ENCODE assay signal across 24 cellular contexts in genomic region chr9:129206921-129207320, GRCh38. TPM values are rescaled to one million over a fixed set of nuclear protein-coding genes. Genes with fewer than 3 reads are reported as not detected.
DNase-seq lines count a peak whose midpoint lies in the region; ATAC-seq and TF ChIP-seq lines count a peak whose summit lies in the region.
"Had no signal": no experiment of that assay in that cellular context is flagged by ENCODE, and none has a peak within 500 bp of the region (broad histone marks: within the 10 kb centered on the region; RNA-seq: fewer than 3 reads in every experiment).

No MANE protein-coding gene starts in this region.

- no peaks in the 10 kb centered on the region for H3K36me3 ChIP-seq in psoas muscle (ENCODE audit: insufficient read depth in 1 of 2, low read depth in 1 of 2)
- H3K36me3 ChIP-seq: BE2C, left lung, SJSA1, upper lobe of right lung had no signal

- no peaks in the 10 kb centered on the region for H3K4me1 ChIP-seq in psoas muscle
- H3K4me1 ChIP-seq: BE2C, upper lobe of right lung had no signal

- TF ChIP-seq CTCF in psoas muscle (IDR thresholded peaks at IDR 0.05), result no peak

- peaks cover 2% of the 10 kb centered on the region for H3K36me3 Mint-ChIP-seq in activated naive CD8-positive, alpha-beta T cell
- no peaks in the 10 kb centered on the region for H3K36me3 Mint-ChIP-seq in activated naive CD8-positive, alpha-beta T cell treated with anti-CD3 and anti-CD28 coated beads, Interleukin-2, amount 50 U/mL, for 24 hours (ENCODE audit: low read depth)
- H3K36me3 Mint-ChIP-seq in T-cell, result no peaks in the 10 kb centered on the region
- H3K36me3 Mint-ChIP-seq in effector memory CD8-positive, alpha-beta T cell (ENCODE audit: insufficient read depth), result peaks cover 11% of the 10 kb centered on the region

- no peak overlapping the region for H3K27ac ChIP-seq in psoas muscle
- H3K27ac ChIP-seq: dorsolateral prefrontal cortex, KMS-11, left lung, SJSA1, skin epidermis, upper lobe of right lung had no signal

- intact Hi-C loops in psoas muscle (cut with DNase I), result no loop called here

- H3K4me1 Mint-ChIP-seq in activated naive CD8-positive, alpha-beta T cell (ENCODE audit: low read depth), result peaks cover 37% of the 10 kb centered on the region
- peaks cover 39% of the 10 kb centered on the region for H3K4me1 Mint-ChIP-seq in activated naive CD8-positive, alpha-beta T cell treated with anti-CD3 and anti-CD28 coated beads, Interleukin-2, amount 50 U/mL, for 24 hours
- H3K4me1 Mint-ChIP-seq in T-cell, result peaks cover 23 to 36% (median 35%) of the 10 kb centered on the region in 3 donors
- peaks cover 17% of the 10 kb centered on the region in 2 donors for H3K4me1 Mint-ChIP-seq in effector memory CD8-positive, alpha-beta T cell (ENCODE audit: low read depth in 2 of 2)
- H3K4me1 Mint-ChIP-seq in stimulated activated naive CD8-positive, alpha-beta T cell treated with anti-CD3 and anti-CD28 coated beads, Interleukin-15, amount 100 ng/mL, for 72 hours, result peaks cover 56% of the 10 kb centered on the region

- ATAC-seq in activated naive CD8-positive, alpha-beta T cell treated with anti-CD3 and anti-CD28 coated beads, Interleukin-2, amount 50 U/mL, for 24 hours, result no peak
- ATAC-seq in T-cell (replicated peaks in 1 of 4), result peak in 3 of 4 experiments; percentile 48 to 62 (median 49)
- ATAC-seq in effector memory CD8-positive, alpha-beta T cell (replicated peaks), result peak; percentile 45
- no peak for ATAC-seq in stimulated activated naive CD8-positive, alpha-beta T cell treated with anti-CD3 and anti-CD28 coated beads, Interleukin-15, amount 100 ng/mL, for 72 hours
- ATAC-seq in psoas muscle, result no peak
- ATAC-seq: activated CD4-positive, CD25-positive, alpha-beta regulatory T cell treated with anti-CD3 and anti-CD28 coated beads, Interleukin-2, amount 50 U/mL, for 24 hours; left lung; upper lobe of right lung had no signal

- 70 to 89% (median 73%) methylated on average over 7 of the region's 7 CpGs for WGBS in psoas muscle, 3 donors

- no peak for DNase-seq in activated naive CD8-positive, alpha-beta T cell treated with anti-CD3 and anti-CD28 coated beads, Interleukin-2, amount 50 U/mL, for 24 hours
- DNase-seq in T-cell (peak in 20 of 34 experiments; percentile 7 to 43 (median 18)), NCI-H128 (lab: John Stamatoyannopoulos, UW; ENCODE audit: unreplicated experiment) (no peak), NCI-H2171 (lab: John Stamatoyannopoulos, UW) (no peak), psoas muscle (no peak)
- DNase-seq in effector memory CD8-positive, alpha-beta T cell, result no peak
- DNase-seq in stimulated activated naive CD8-positive, alpha-beta T cell treated with anti-CD3 and anti-CD28 coated beads, Interleukin-15, amount 100 ng/mL, for 72 hours, result no peak
- DNase-seq: ACHN, BE2C, Calu3, DND-41, dorsolateral prefrontal cortex, hypothalamus, left lung, NCI-H1436 treated with DMSO at 0.1 percent for 48 hours, NCI-H446, retina, RPMI8226, upper lobe of right lung had no signal

- POLR2A ChIA-PET in T-cell (lab: Charles Lee), result interaction anchor here in 1 of 2 donors (0.6 kb wide), 1 partner anchor 15 kb away, joined by 3 read pairs; no protein-coding TSS in a partner anchor

- CTCF ChIA-PET in T-cell (lab: Charles Lee), result no interaction called here

- H3K27me3 Mint-ChIP-seq in activated naive CD8-positive, alpha-beta T cell, result no peaks in the 10 kb centered on the region
- H3K27me3 Mint-ChIP-seq in activated naive CD8-positive, alpha-beta T cell treated with anti-CD3 and anti-CD28 coated beads, Interleukin-2, amount 50 U/mL, for 24 hours, result no peaks in the 10 kb centered on the region
- no peaks in the 10 kb centered on the region for H3K27me3 Mint-ChIP-seq in T-cell
- H3K27me3 Mint-ChIP-seq in effector memory CD8-positive, alpha-beta T cell, result no peaks in the 10 kb centered on the region
- H3K27me3 Mint-ChIP-seq in stimulated activated naive CD8-positive, alpha-beta T cell treated with anti-CD3 and anti-CD28 coated beads, Interleukin-15, amount 100 ng/mL, for 72 hours, result no peaks in the 10 kb centered on the region

- peak overlapping the region; percentile 69 for H3K4me3 Mint-ChIP-seq in activated naive CD8-positive, alpha-beta T cell
- H3K4me3 Mint-ChIP-seq in activated naive CD8-positive, alpha-beta T cell treated with anti-CD3 and anti-CD28 coated beads, Interleukin-2, amount 50 U/mL, for 24 hours, result no peak overlapping the region
- H3K4me3 Mint-ChIP-seq in T-cell, result peak overlapping the region in 2 of 3 donors; percentile 31 to 75
- peak overlapping the region in 1 of 2 donors; percentile 17 for H3K4me3 Mint-ChIP-seq in effector memory CD8-positive, alpha-beta T cell
- peak overlapping the region in 1 of 2 donors; percentile 34 for H3K4me3 Mint-ChIP-seq in stimulated activated naive CD8-positive, alpha-beta T cell treated with anti-CD3 and anti-CD28 coated beads, Interleukin-15, amount 100 ng/mL, for 72 hours

- no peaks in the 10 kb centered on the region for H3K27me3 ChIP-seq in psoas muscle (ENCODE audit: insufficient read depth in 3 of 3, low read length in 2 of 3)
- H3K27me3 ChIP-seq: BE2C, dorsolateral prefrontal cortex, left lung, SJSA1, upper lobe of right lung had no signal

- peak overlapping the region; percentile 90 for H3K27ac Mint-ChIP-seq in activated naive CD8-positive, alpha-beta T cell
- H3K27ac Mint-ChIP-seq in activated naive CD8-positive, alpha-beta T cell treated with anti-CD3 and anti-CD28 coated beads, Interleukin-2, amount 50 U/mL, for 24 hours, result no peak overlapping the region
- H3K27ac Mint-ChIP-seq in T-cell, result peak overlapping the region; percentile 32 to 97
- peak overlapping the region; percentile 44 to 79 for H3K27ac Mint-ChIP-seq in effector memory CD8-positive, alpha-beta T cell
- H3K27ac Mint-ChIP-seq in stimulated activated naive CD8-positive, alpha-beta T cell treated with anti-CD3 and anti-CD28 coated beads, Interleukin-15, amount 100 ng/mL, for 72 hours, result peak overlapping the region; percentile 54 to 81

- no peak overlapping the region for H3K4me3 ChIP-seq in psoas muscle
- H3K4me3 ChIP-seq: dorsolateral prefrontal cortex, left lung, SJSA1, skin epidermis, upper lobe of right lung had no signal

- no peaks in the 10 kb centered on the region for H3K9me3 ChIP-seq in psoas muscle
- H3K9me3 ChIP-seq: BE2C, left lung, SJSA1, upper lobe of right lung had no signal

- no peaks in the 10 kb centered on the region for H3K9me3 Mint-ChIP-seq in activated naive CD8-positive, alpha-beta T cell (ENCODE audit: low read depth)
- no peaks in the 10 kb centered on the region for H3K9me3 Mint-ChIP-seq in activated naive CD8-positive, alpha-beta T cell treated with anti-CD3 and anti-CD28 coated beads, Interleukin-2, amount 50 U/mL, for 24 hours
- no peaks in the 10 kb centered on the region for H3K9me3 Mint-ChIP-seq in T-cell
- H3K9me3 Mint-ChIP-seq in effector memory CD8-positive, alpha-beta T cell, result no peaks in the 10 kb centered on the region
- H3K9me3 Mint-ChIP-seq in stimulated activated naive CD8-positive, alpha-beta T cell treated with anti-CD3 and anti-CD28 coated beads, Interleukin-15, amount 100 ng/mL, for 72 hours, result no peaks in the 10 kb centered on the region

RNA-seq across cellular contexts. Expression of gene IER5L, which starts 28.9 kb away (rescaled TPM):
- total RNA-seq in T-cell (1 to 10 TPM; 1.3 to 7.7 (median 6.7) TPM), psoas muscle (1 to 10 TPM; 1.7 to 4.5 (median 3.4) TPM)
- polyA plus RNA-seq in psoas muscle, result 1 to 10 TPM; 1.4 to 8.3 (median 3.0) TPM

Comparison
In these comparisons a context has a peak if more than half of its experiments do, and no peak if none do; other contexts are left out.
1. ATAC-seq: peak in T-cell (3 of 4) and effector memory CD8-positive, alpha-beta T cell (single experiment); none in activated naive CD8-positive, alpha-beta T cell treated with anti-CD3 and anti-CD28 coated beads, Interleukin-2, amount 50 U/mL, for 24 hours (single experiment), stimulated activated naive CD8-positive, alpha-beta T cell treated with anti-CD3 and anti-CD28 coated beads, Interleukin-15, amount 100 ng/mL, for 72 hours (single experiment) and psoas muscle (0 of 4).
2. DNase-seq: peak in T-cell (20 of 34); none in activated naive CD8-positive, alpha-beta T cell treated with anti-CD3 and anti-CD28 coated beads, Interleukin-2, amount 50 U/mL, for 24 hours (single experiment), effector memory CD8-positive, alpha-beta T cell (0 of 3), stimulated activated naive CD8-positive, alpha-beta T cell treated with anti-CD3 and anti-CD28 coated beads, Interleukin-15, amount 100 ng/mL, for 72 hours (0 of 2), NCI-H128 (single experiment), NCI-H2171 (single experiment) and psoas muscle (0 of 2).